27 cellular contexts compared by ENCODE assay signal in genomic region chr2:150549381-150549780, GRCh38.
"Had no signal": no experiment of that assay in that cellular context is flagged by ENCODE, and none has a peak within 500 bp of the region (broad histone marks: within the 10 kb centered on the region; RNA-seq: fewer than 3 reads in every experiment).

No MANE protein-coding gene starts in this region.

- H3K9me3 ChIP-seq: ascending aorta, left ventricle myocardium inferior, spleen, thoracic aorta, upper lobe of left lung had no signal

- H3K36me3 Mint-ChIP-seq: activated naive CD4-positive, alpha-beta T cell treated with anti-CD3 and anti-CD28 coated beads, Interleukin-2, amount 50 U/mL, for 72 hours; natural killer cell; WTC11 had no signal

- H3K27ac ChIP-seq: ascending aorta, brain microvascular endothelial cell, left ventricle myocardium inferior, spleen, thoracic aorta, upper lobe of left lung had no signal

- H3K4me1 Mint-ChIP-seq: activated CD4-positive, alpha-beta T cell treated with anti-CD3 and anti-CD28 coated beads for 36 hours; activated T-helper 17 cell treated with anti-CD3 and anti-CD28 coated beads, Interleukin-2, amount 50 U/mL, for 72 hours; immature natural killer cell; natural killer cell had no signal

- ATAC-seq: activated CD4-positive, alpha-beta T cell treated with anti-CD3 and anti-CD28 coated beads for 36 hours; activated naive CD4-positive, alpha-beta T cell treated with anti-CD3 and anti-CD28 coated beads, Interleukin-2, amount 50 U/mL, for 72 hours; activated T-helper 17 cell treated with anti-CD3 and anti-CD28 coated beads, Interleukin-2, amount 50 U/mL, for 72 hours; natural killer cell had no signal

- H3K27ac Mint-ChIP-seq: activated CD4-positive, alpha-beta T cell treated with anti-CD3 and anti-CD28 coated beads for 36 hours; activated naive CD4-positive, alpha-beta T cell treated with anti-CD3 and anti-CD28 coated beads, Interleukin-2, amount 50 U/mL, for 72 hours; activated T-cell treated with anti-CD3 and anti-CD28 coated beads, Interleukin-2, amount 50 U/mL, for 24 hours; activated T-helper 17 cell treated with anti-CD3 and anti-CD28 coated beads, Interleukin-2, amount 50 U/mL, for 72 hours; immature natural killer cell; natural killer cell; progenitor cell of endocrine pancreas; WTC11 had no signal

- H3K4me1 ChIP-seq: ascending aorta, left ventricle myocardium inferior, spleen, upper lobe of left lung had no signal

- H3K36me3 ChIP-seq: ascending aorta, brain microvascular endothelial cell, left ventricle myocardium inferior, spleen, thoracic aorta, upper lobe of left lung had no signal

- H3K4me3 Mint-ChIP-seq: activated CD4-positive, alpha-beta T cell treated with anti-CD3 and anti-CD28 coated beads for 36 hours; activated T-cell treated with anti-CD3 and anti-CD28 coated beads, Interleukin-2, amount 50 U/mL, for 24 hours; activated T-helper 17 cell treated with anti-CD3 and anti-CD28 coated beads, Interleukin-2, amount 50 U/mL, for 72 hours; immature natural killer cell; natural killer cell; WTC11 had no signal

- H3K27me3 Mint-ChIP-seq: activated CD4-positive, alpha-beta T cell treated with anti-CD3 and anti-CD28 coated beads for 36 hours; activated T-cell treated with anti-CD3 and anti-CD28 coated beads, Interleukin-2, amount 50 U/mL, for 24 hours; activated T-helper 17 cell treated with anti-CD3 and anti-CD28 coated beads, Interleukin-2, amount 50 U/mL, for 72 hours; progenitor cell of endocrine pancreas had no signal

- H3K9me3 Mint-ChIP-seq: activated naive CD4-positive, alpha-beta T cell treated with anti-CD3 and anti-CD28 coated beads, Interleukin-2, amount 50 U/mL, for 72 hours; activated T-cell treated with anti-CD3 and anti-CD28 coated beads, Interleukin-2, amount 50 U/mL, for 24 hours; activated T-helper 17 cell treated with anti-CD3 and anti-CD28 coated beads, Interleukin-2, amount 50 U/mL, for 72 hours; WTC11 had no signal

- H3K4me3 ChIP-seq: ascending aorta, hepatocyte, left ventricle myocardium inferior, spleen, thoracic aorta, upper lobe of left lung had no signal

- DNase-seq: activated CD4-positive, alpha-beta T cell treated with anti-CD3 and anti-CD28 coated beads for 36 hours; activated CD4-positive, alpha-beta T cell treated with anti-CD3 and anti-CD28 coated beads, Interleukin-2, amount 50 U/mL, for 4 hours; activated CD8-positive, alpha-beta memory T cell treated with anti-CD3 and anti-CD28 coated beads for 24 hours; activated CD8-positive, alpha-beta memory T cell treated with anti-CD3 and anti-CD28 coated beads, Interleukin-2, amount 50 U/mL, for 4 hours; activated T-cell treated with anti-CD3 and anti-CD28 coated beads, Interleukin-2, amount 50 U/mL, for 24 hours; brain microvascular endothelial cell; central memory CD4-positive, alpha-beta T cell; effector memory CD4-positive, alpha-beta T cell; foreskin melanocyte; glutamatergic neuron; immature natural killer cell; kidney glomerular epithelial cell; left ventricle myocardium inferior; midbrain; natural killer cell; spleen; stimulated activated CD4-positive, alpha-beta T cell treated with anti-CD3 and anti-CD28 coated beads, Interleukin-4, amount 100 ng/mL, for 1 hour; stimulated activated naive CD4-positive, alpha-beta T cell; T-helper 9 cell; upper lobe of left lung had no signal

- H3K27me3 ChIP-seq: ascending aorta, brain microvascular endothelial cell, hepatocyte, spleen, upper lobe of left lung had no signal
